In genomic region chr9:138221446-138222054, GRCh38 we compare ENCODE assay signal across 8 cellular contexts.
DNase-seq lines count a peak whose midpoint lies in the region; ATAC-seq and TF ChIP-seq lines count a peak whose summit lies in the region.
"Not testable (repeated sequence)": the region's sequence is repeated elsewhere in the genome, so short reads cannot be mapped to it uniquely, and the experiment has no call there.

No MANE protein-coding gene starts in this region.

- not testable (repeated sequence) for BruUV-seq in PC-3 (replicated peaks; lab: Mats Ljungman, UMichigan)

- H4K8ac ChIP-seq in H9 (replicated peaks; ENCODE audit: insufficient read length, low read depth, low read length), result not testable (repeated sequence)

- intact Hi-C loops in PC-3 (cut with micrococcal nuclease), result not testable (repeated sequence)

- H3K79me2 ChIP-seq in H9 (ENCODE audit: insufficient read depth, low read length); PC-3 (ENCODE audit: low read length): not testable (repeated sequence)

- H3T11ph ChIP-seq in H9 (ENCODE audit: low read length), result not testable (repeated sequence)

- H3K18ac ChIP-seq in H9 (ENCODE audit: insufficient read length, low read depth, low read length), result not testable (repeated sequence)

- H3K4me3 ChIP-seq in PC-3 (ENCODE audit: low read length), result not testable (repeated sequence)

- not testable (repeated sequence) for H4K5ac ChIP-seq in H9 (ENCODE audit: insufficient read length, low read depth, low read length)

- not testable (repeated sequence) for H2BK20ac ChIP-seq in H9 (ENCODE audit: low read depth, low read length, poor library complexity, severe bottlenecking)

- H3K4ac ChIP-seq in H9 (ENCODE audit: low read depth, low read length), result not testable (repeated sequence)

- H3K4me1 ChIP-seq in H9 (ENCODE audit: insufficient read depth, low read length); PC-3 (ENCODE audit: insufficient read depth, low read length): not testable (repeated sequence)

- POLR2A ChIA-PET in PC-3 (lab: Charles Lee; ENCODE audit: unreplicated experiment), result not testable (repeated sequence)

- not testable (repeated sequence) for H3K9ac ChIP-seq in H9 (ENCODE audit: extremely low read depth, insufficient read length, low read length); PC-3 (ENCODE audit: low read length)

- not testable (repeated sequence) for H3K27ac ChIP-seq in H9 (ENCODE audit: insufficient read length, low read depth, low read length); PC-3 (ENCODE audit: low read length)

- not testable (repeated sequence) for H3K4me2 ChIP-seq in H9 (ENCODE audit: insufficient read depth, insufficient read length, low read length); PC-3 (ENCODE audit: low read length)

- not testable (repeated sequence) for H3K4me1 Mint-ChIP-seq in H9; activated naive CD4-positive, alpha-beta T cell treated with anti-CD3 and anti-CD28 coated beads, Interleukin-2, amount 50 U/mL, for 24 hours; brain; glutamatergic neuron (ENCODE audit: low read depth, unreplicated experiment); mesothelial cell of epicardium; progenitor cell of endocrine pancreas (ENCODE audit: low read depth); type B pancreatic cell (ENCODE audit: unreplicated experiment)

- not testable (repeated sequence) for H3K23ac ChIP-seq in H9 (ENCODE audit: insufficient read length, low read depth, low read length)

- H3K56ac ChIP-seq in H9 (ENCODE audit: insufficient read length, low read depth, low read length), result not testable (repeated sequence)

- H3K9me3 ChIP-seq in H9 (ENCODE audit: control insufficient read depth, low read depth, low read length); PC-3 (ENCODE audit: low read length): not testable (repeated sequence)

- H3K14ac ChIP-seq in H9 (ENCODE audit: insufficient read depth, low read length), result not testable (repeated sequence)

- H2BK12ac ChIP-seq in H9 (ENCODE audit: insufficient read length, low read depth, low read length), result not testable (repeated sequence)

- H2BK15ac ChIP-seq in H9 (ENCODE audit: low read depth, low read length), result not testable (repeated sequence)

- H4K20me1 ChIP-seq in H9 (ENCODE audit: control insufficient read depth, insufficient read depth, insufficient read length); PC-3 (ENCODE audit: low read length): not testable (repeated sequence)

- not testable (repeated sequence) for H3K79me1 ChIP-seq in H9 (ENCODE audit: insufficient read depth, low read depth, low read length, poor library complexity, severe bottlenecking)

- peak; percentile 46 for ATAC-seq in PC-3

- not testable (repeated sequence) for H2BK120ac ChIP-seq in H9 (ENCODE audit: low read depth, low read length, poor library complexity, severe bottlenecking)

- H3F3A ChIP-seq in PC-3 (ENCODE audit: low read length, unreplicated experiment), result not testable (repeated sequence)

- H3K27me3 ChIP-seq in H9 (ENCODE audit: insufficient read depth, low read length); PC-3 (ENCODE audit: low read length): not testable (repeated sequence)

- H3K27me3 Mint-ChIP-seq in H9 (ENCODE audit: low read depth); activated naive CD4-positive, alpha-beta T cell treated with anti-CD3 and anti-CD28 coated beads, Interleukin-2, amount 50 U/mL, for 24 hours; brain; glutamatergic neuron (ENCODE audit: unreplicated experiment); mesothelial cell of epicardium (ENCODE audit: low read depth); progenitor cell of endocrine pancreas; type B pancreatic cell: not testable (repeated sequence)

- H3K4me3 Mint-ChIP-seq in H9 (peak overlapping the region; percentile 67 to 79), brain (peak overlapping the region in 3 of 5 experiments; percentile 52 to 77 (median 55)), glutamatergic neuron (ENCODE audit: unreplicated experiment) (peak overlapping the region; percentile 57), mesothelial cell of epicardium (peak overlapping the region; percentile 68), progenitor cell of endocrine pancreas (ENCODE audit: low read depth) (peak overlapping the region; percentile 72), type B pancreatic cell (peak overlapping the region; percentile 66)
- peak overlapping the region; percentile 15 for H3K4me3 Mint-ChIP-seq in activated naive CD4-positive, alpha-beta T cell treated with anti-CD3 and anti-CD28 coated beads, Interleukin-2, amount 50 U/mL, for 24 hours

- not testable (repeated sequence) for H3K9me3 Mint-ChIP-seq in H9; activated naive CD4-positive, alpha-beta T cell treated with anti-CD3 and anti-CD28 coated beads, Interleukin-2, amount 50 U/mL, for 24 hours; brain; glutamatergic neuron (ENCODE audit: unreplicated experiment); mesothelial cell of epicardium; progenitor cell of endocrine pancreas (ENCODE audit: low read depth); type B pancreatic cell

- H2BK5ac ChIP-seq in H9 (ENCODE audit: insufficient read length, low read length), result not testable (repeated sequence)

- H3K9me2 ChIP-seq in PC-3 (replicated peaks; ENCODE audit: low read length), result not testable (repeated sequence)

- TF ChIP-seq CTCF in H9 (conservative IDR thresholded peaks at IDR 0.05); PC-3 (conservative IDR thresholded peaks at IDR 0.05; ENCODE audit: low read depth, low read length); brain (conservative IDR thresholded peaks at IDR 0.05); glutamatergic neuron (IDR thresholded peaks at IDR 0.05; ENCODE audit: partially characterized antibody, unreplicated experiment); mesothelial cell of epicardium (IDR thresholded peaks at IDR 0.05; ENCODE audit: unreplicated experiment); progenitor cell of endocrine pancreas (IDR thresholded peaks at IDR 0.05; ENCODE audit: unreplicated experiment); type B pancreatic cell (conservative IDR thresholded peaks at IDR 0.05): not testable (repeated sequence)

- no CpG with 5 or more reads among the region's 18 CpGs for WGBS in H9 (ENCODE audit: extremely low coverage, insufficient read length, low lambda C conversion rate)

- DNase-seq in H9; PC-3; glutamatergic neuron; mesothelial cell of epicardium (ENCODE audit: low spot score in 2 of 2, unreplicated experiment in 2 of 2); progenitor cell of endocrine pancreas (ENCODE audit: low spot score, unreplicated experiment); type B pancreatic cell (ENCODE audit: extremely low spot score, unreplicated experiment): not testable (repeated sequence)

- CTCF ChIA-PET in PC-3 (lab: Charles Lee), result not testable (repeated sequence)

- H4K91ac ChIP-seq in H9 (ENCODE audit: insufficient read length, low read depth, low read length), result not testable (repeated sequence)

- H2AK5ac ChIP-seq in H9 (ENCODE audit: insufficient read length, low read length), result not testable (repeated sequence)

- not testable (repeated sequence) for H2AFZ ChIP-seq in H9 (ENCODE audit: low read length); PC-3 (ENCODE audit: low read length)

- H3K36me3 ChIP-seq in PC-3 (ENCODE audit: low read depth, low read length), result not testable (repeated sequence)

- not testable (repeated sequence) for H3K23me2 ChIP-seq in H9 (ENCODE audit: insufficient read length, low read depth, low read length, poor library complexity, severe bottlenecking)

- H3K36me3 Mint-ChIP-seq in H9 (ENCODE audit: insufficient read depth in 1 of 3, low read depth in 3 of 3); activated naive CD4-positive, alpha-beta T cell treated with anti-CD3 and anti-CD28 coated beads, Interleukin-2, amount 50 U/mL, for 24 hours; brain; glutamatergic neuron (ENCODE audit: unreplicated experiment); mesothelial cell of epicardium; progenitor cell of endocrine pancreas (ENCODE audit: insufficient read depth); type B pancreatic cell: not testable (repeated sequence)

- H3K27ac Mint-ChIP-seq in H9, result 0 out of 7 replicates have a peak overlapping the region, but pooled peaks of 1 of the 3 experiments have one; percentile 83
- H3K27ac Mint-ChIP-seq in activated naive CD4-positive, alpha-beta T cell treated with anti-CD3 and anti-CD28 coated beads, Interleukin-2, amount 50 U/mL, for 24 hours; brain; glutamatergic neuron (ENCODE audit: unreplicated experiment); progenitor cell of endocrine pancreas; type B pancreatic cell: not testable (repeated sequence)
- peak overlapping the region; percentile 87 for H3K27ac Mint-ChIP-seq in mesothelial cell of epicardium

Comparison
In these comparisons a context has a peak if more than half of its experiments do, and no peak if none do; other contexts are left out.
1. H3K4me3 Mint-ChIP-seq: peak in every context shown above with its lines; median percentile 73 in H9; 72 in progenitor cell of endocrine pancreas; 68 in mesothelial cell of epicardium; 66 in type B pancreatic cell; 57 in glutamatergic neuron; 55 in brain; 15 in activated naive CD4-positive, alpha-beta T cell treated with anti-CD3 and anti-CD28 coated beads, Interleukin-2, amount 50 U/mL, for 24 hours.